Comparison of ENCODE assay signal across 8 cellular contexts in genomic region chr15:40782609-40783227, GRCh38. TPM values are rescaled to one million over a fixed set of nuclear protein-coding genes. Genes with fewer than 3 reads are reported as not detected.
A peak's percentile ranks its signal among the peaks of the same experiment; 100 is the strongest.
DNase-seq lines count a peak whose midpoint lies in the region; ATAC-seq and TF ChIP-seq lines count a peak whose summit lies in the region.

No MANE protein-coding gene starts in this region.

- H3K4me2 ChIP-seq in OCI-LY7 (ENCODE audit: low read length), result no peak overlapping the region

- H4K20me1 ChIP-seq in OCI-LY7 (ENCODE audit: insufficient read depth, low read length), result no peaks in the 10 kb centered on the region; the same call in 1 of the 2 replicates

- no peak overlapping the region for H2AFZ ChIP-seq in OCI-LY7 (ENCODE audit: low read length)

- CTCF ChIA-PET in OCI-LY7 (lab: Charles Lee; ENCODE audit: unreplicated experiment), result interaction anchor here (0.7 to 1.6 kb wide), 7 partner anchors 13 to 187 kb away, joined by 3 to 12 read pairs (median 5); partner anchors contain the start of genes C15orf62, DNAJC17 and ZFYVE19

- ATAC-seq in HG03432 (IDR thresholded peaks at IDR 0.05; ENCODE audit: unreplicated experiment) (peak; percentile 79), GM19397 (IDR thresholded peaks at IDR 0.05; ENCODE audit: unreplicated experiment) (no peak)

- H3K36me3 ChIP-seq in OCI-LY7 (ENCODE audit: insufficient read depth, low read length), result peaks cover 17% of the 10 kb centered on the region

- no TSS peak for BruUV-seq in OCI-LY7 (replicated peaks; lab: Mats Ljungman, UMichigan)

- no peaks in the 10 kb centered on the region for H3K79me2 ChIP-seq in OCI-LY7 (ENCODE audit: insufficient read depth, low read depth, low read length)

- peak; percentile 90 for TF ChIP-seq CTCF in OCI-LY7 (conservative IDR thresholded peaks at IDR 0.05; ENCODE audit: low read length)

- no peaks in the 10 kb centered on the region for H3K9me2 ChIP-seq in OCI-LY7 (ENCODE audit: insufficient read depth, low read length)

- no peaks in the 10 kb centered on the region for H3K9me3 ChIP-seq in OCI-LY7 (ENCODE audit: low read length)

- POLR2A ChIA-PET in OCI-LY7 (lab: Charles Lee), result interaction anchor here (0.5 to 2.0 kb wide), 8 partner anchors 13 to 867 kb away, joined by 3 to 15 read pairs (median 3); partner anchors contain the start of gene C15orf62

- intact Hi-C loops in OCI-LY7 (cut with micrococcal nuclease; ENCODE audit: unreplicated experiment), result loop anchor here (1.0 to 10.0 kb wide), 6 partner anchors 13 to 268 kb away; partner anchors contain the start of genes C15orf62, CCDC32, RMDN3 and RPUSD2

- H3K4me3 ChIP-seq in OCI-LY7 (ENCODE audit: low read depth, low read length, poor library complexity, severe bottlenecking), result no peak overlapping the region

- DNase-seq in DMS153 (lab: John Stamatoyannopoulos, UW) (peak; percentile 29), DMS153 treated with DMSO at 0.1 percent for 48 hours (lab: John Stamatoyannopoulos, UW; ENCODE audit: unreplicated experiment) (no peak), OCI-LY7 (ENCODE audit: low spot score) (peak; percentile 87), germinal center (ENCODE audit: low spot score) (peak; percentile 76)
- peak; percentile 84 for DNase-seq in activated T-cell treated with anti-CD3 and anti-CD28 coated beads, Interleukin-2, amount 50 U/mL, for 1 hour
- DNase-seq in stimulated activated CD4-positive, alpha-beta T cell treated with anti-CD3 and anti-CD28 coated beads, Interleukin-12 subunit alpha, Interleukin-12 subunit beta, amount 100 ng/mL, for 24 hours (ENCODE audit: low read depth in 2 of 2), result peak; percentile 58 to 65

- no peak overlapping the region for H3K27ac ChIP-seq in OCI-LY7 (ENCODE audit: low read depth, low read length, poor library complexity, severe bottlenecking)

- peaks cover 25% of the 10 kb centered on the region for H3K4me1 ChIP-seq in OCI-LY7 (ENCODE audit: insufficient read depth, low read length, poor library complexity, severe bottlenecking)

RNA-seq across cellular contexts. Expression of gene C15orf62, which starts 12.9 kb away (rescaled TPM):
- total RNA-seq in OCI-LY7 (2014; rRNA removed; shearing (Covaris generic)), result 4.0 and 4.7 TPM in 2 replicates
- 2.4 and 2.7 TPM in 2 replicates for total RNA-seq in OCI-LY7 (2022)

RNA-seq across cellular contexts. Expression of gene GCHFR, which starts 18.9 kb away (rescaled TPM):
- total RNA-seq in OCI-LY7 (2014; rRNA removed; shearing (Covaris generic)), result 97.4 and 113 TPM in 2 replicates
- total RNA-seq in OCI-LY7 (2022), result 66.0 and 75.7 TPM in 2 replicates

RNA-seq across cellular contexts. Expression of gene ZFYVE19, which starts 24.2 kb away (rescaled TPM):
- 24.3 and 29.3 TPM in 2 replicates for total RNA-seq in OCI-LY7 (2014; rRNA removed; shearing (Covaris generic))
- 18.8 and 22.8 TPM in 2 replicates for total RNA-seq in OCI-LY7 (2022)

RNA-seq across cellular contexts. Expression of gene DNAJC17, which starts 24.6 kb away (rescaled TPM):
- total RNA-seq in OCI-LY7 (2014; rRNA removed; shearing (Covaris generic)), result 24.2 and 39.2 TPM in 2 replicates
- total RNA-seq in OCI-LY7 (2022), result 38.8 and 39.9 TPM in 2 replicates

RNA-seq across cellular contexts. Expression of gene RMDN3, which starts 27.7 kb away (rescaled TPM):
- 10.7 and 14.9 TPM in 2 replicates for total RNA-seq in OCI-LY7 (2014; rRNA removed; shearing (Covaris generic))
- total RNA-seq in OCI-LY7 (2022), result 21.5 and 23.7 TPM in 2 replicates
